8 cellular contexts compared by ENCODE assay signal in genomic region chr5:134140530-134141201, GRCh38. TPM values are rescaled to one million over a fixed set of nuclear protein-coding genes. Genes with fewer than 3 reads are reported as not detected.
A peak's percentile ranks its signal among the peaks of the same experiment; 100 is the strongest.
DNase-seq lines count a peak whose midpoint lies in the region; ATAC-seq, FAIRE-seq and TF ChIP-seq lines count a peak whose summit lies in the region.

No MANE protein-coding gene starts in this region.

- TF ChIP-seq CTCF in A673 (conservative IDR thresholded peaks at IDR 0.05; ENCODE audit: low read depth, low read length), result peak; percentile 85
- TF ChIP-seq CTCF in GM12875 (IDR thresholded peaks at IDR 0.05; ENCODE audit: borderline replicate concordance, insufficient read depth, low read depth, low read length), result peak; percentile 80
- peak; percentile 55 to 74 (median 72) for TF ChIP-seq CTCF in pancreas (IDR thresholded peaks at IDR 0.05)

- peak; percentile 24 for FAIRE-seq in RCC 7860 (lab: Jason Lieb, UNC)
- FAIRE-seq in pancreas (lab: Jason Lieb, UNC), result no peak

- CTCF ChIA-PET in A673 (lab: Charles Lee), result interaction anchor here (0.6 to 5.3 kb wide), 5 partner anchors 13 to 114 kb away, joined by 3 to 87 read pairs (median 4); no protein-coding TSS in a partner anchor

- intact Hi-C loops in A673 (cut with micrococcal nuclease; ENCODE audit: unreplicated experiment) (loop anchor here (1.0 kb wide), 1 partner anchor 101 kb away; no protein-coding TSS in a partner anchor), pancreas (cut with DNase I) (loop anchor here in 1 of 3 donors (5.0 kb wide), 2 partner anchors 38 to 98 kb away; no protein-coding TSS in a partner anchor)

- no TSS peak for BruUV-seq in A673 (replicated peaks; lab: Mats Ljungman, UMichigan)

- no peak overlapping the region for H3K9ac ChIP-seq in HUES48 (ENCODE audit: low read depth, low read length)

- H3K4me3 ChIP-seq in A673 (ENCODE audit: low read depth, low read length, poor library complexity, severe bottlenecking) (no peak overlapping the region), GM12875 (ENCODE audit: low read depth, low read length) (no peak overlapping the region), HUES48 (ENCODE audit: low read depth, low read length) (no peak overlapping the region), pancreas (no peak overlapping the region)

- POLR2A ChIA-PET in A673 (lab: Charles Lee; ENCODE audit: low non-redundant PET), result no interaction called here

- DNase-seq in A673 (ENCODE audit: low spot score), result peak; percentile 81
- peak; percentile 68 for DNase-seq in RCC 7860 (ENCODE audit: low spot score)
- DNase-seq in activated naive CD4-positive, alpha-beta T cell treated with Interleukin-2 at 50 U/mL for 16 hours, result peak; percentile 70
- DNase-seq in globus pallidus (ENCODE audit: low spot score), result peak; percentile 63
- DNase-seq in pancreas, result peak; percentile 50 to 84 (median 73)

- H3K4me1 ChIP-seq in A673 (ENCODE audit: insufficient read depth, low read length, poor library complexity, severe bottlenecking), result peaks cover 7% of the 10 kb centered on the region
- H3K4me1 ChIP-seq in HUES48 (ENCODE audit: control insufficient read depth, insufficient read depth, low read length), result peaks cover 7% of the 10 kb centered on the region
- no peaks in the 10 kb centered on the region for H3K4me1 ChIP-seq in pancreas

- ATAC-seq in pancreas (peak; percentile 69 to 89 (median 84)), GM18858 (IDR thresholded peaks at IDR 0.05; ENCODE audit: unreplicated experiment) (no peak)

- H3K27me3 ChIP-seq in A673 (replicated peaks; ENCODE audit: insufficient read depth, low read depth, low read length, poor library complexity) (no peaks in the 10 kb centered on the region), HUES48 (ENCODE audit: control insufficient read depth, insufficient read depth, low read length) (no peaks in the 10 kb centered on the region), pancreas (no peaks in the 10 kb centered on the region)

- no peaks in the 10 kb centered on the region for H3K9me3 ChIP-seq in A673 (ENCODE audit: low read depth, low read length, poor library complexity, severe bottlenecking)
- H3K9me3 ChIP-seq in HUES48 (ENCODE audit: control insufficient read depth, insufficient read depth, low read length), result no peaks in the 10 kb centered on the region
- no peaks in the 10 kb centered on the region for H3K9me3 ChIP-seq in pancreas

- no peak overlapping the region for H3K27ac ChIP-seq in A673 (ENCODE audit: low read depth, low read length, poor library complexity, severe bottlenecking)
- H3K27ac ChIP-seq in HUES48 (ENCODE audit: low read depth, low read length), result peak overlapping the region; percentile 7
- no peak overlapping the region for H3K27ac ChIP-seq in pancreas

- H3K36me3 ChIP-seq in A673 (ENCODE audit: insufficient read depth, low read length, poor library complexity, severe bottlenecking) (peaks cover 31% of the 10 kb centered on the region), HUES48 (ENCODE audit: control insufficient read depth, insufficient read depth, low read length) (peaks cover 66% of the 10 kb centered on the region), pancreas (peaks cover 0 to 18% (median 6%) of the 10 kb centered on the region in 3 donors)

- WGBS in pancreas, 2 donors, result 26 to 29% methylated on average over 8 of the region's 8 CpGs

RNA-seq across cellular contexts. Expression of gene TCF7, which starts 26.2 kb away (rescaled TPM):
- 2.4 and 3.3 TPM in 2 replicates for total RNA-seq in A673 (2021)
- total RNA-seq in pancreas, result 10 to 100 TPM in 1 of 6 donors, 1 to 10 TPM in 5; 5.6 to 13.1 (median 7.7) TPM
- 1 to 10 TPM; 1.9 to 4.6 TPM for polyA plus RNA-seq in pancreas

RNA-seq across cellular contexts. Expression of gene SKP1, which starts 36.1 kb away (rescaled TPM):
- total RNA-seq in A673 (2021) (409 and 465 TPM in 2 replicates), pancreas (100 to 1,000 TPM in 3 of 6 donors, 10 to 100 TPM in 3; 76.3 to 142 (median 97.6) TPM)
- 100 to 1,000 TPM in 1 of 2 donors, 10 to 100 TPM in 1; 67.5 to 252 TPM for polyA plus RNA-seq in pancreas
